Comparison of ENCODE assay signal across 2 cellular contexts in the genomic region with DNA sequence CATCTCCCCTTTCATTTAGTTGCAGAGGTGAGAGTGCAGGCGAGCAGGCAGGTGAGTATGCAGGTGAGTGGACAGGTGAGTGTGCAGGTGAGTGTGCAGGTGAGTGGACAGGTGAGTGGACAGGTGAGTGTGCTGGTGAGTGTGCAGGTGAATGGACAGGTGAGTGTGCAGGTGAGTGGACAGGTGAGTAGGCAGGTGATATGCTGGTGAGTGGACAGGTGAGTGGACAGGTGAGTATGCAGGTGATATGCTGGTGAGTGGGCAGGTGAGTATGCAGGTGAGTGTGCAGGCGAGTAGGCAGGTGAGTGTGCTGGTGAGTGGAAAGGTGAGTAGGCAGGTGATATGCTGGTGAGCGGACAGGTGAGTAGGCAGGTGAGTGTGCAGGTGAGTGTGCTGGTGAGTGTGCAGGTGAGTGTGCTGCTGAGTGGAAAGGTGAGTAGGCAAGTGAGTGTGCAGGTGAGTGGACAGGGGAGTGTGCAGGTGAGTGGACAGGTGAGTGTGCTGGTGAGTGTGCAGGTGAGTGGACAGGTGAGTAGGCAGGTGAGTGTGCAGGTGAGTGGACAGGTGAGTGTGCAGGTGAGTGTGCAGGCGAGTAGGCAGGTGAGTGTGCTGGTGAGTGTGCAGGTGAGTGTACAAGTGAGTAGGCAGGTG.
TF ChIP-seq lines count a peak whose summit lies in the region.

No MANE protein-coding gene starts in this region.

TF ChIP-seq in HEK293, 187 proteins besides CTCF, POLR2A, EP300 and RAD21:
- TF ChIP-seq ZEB2 (tag by site-specific recombination; IDR thresholded peaks at IDR 0.05) (peak; percentile 100), GLI2 (tag by site-specific recombination; IDR thresholded peaks at IDR 0.05; ENCODE audit: borderline replicate concordance, low read depth) (no peak)
- TF ChIP-seq, protein P1, sequence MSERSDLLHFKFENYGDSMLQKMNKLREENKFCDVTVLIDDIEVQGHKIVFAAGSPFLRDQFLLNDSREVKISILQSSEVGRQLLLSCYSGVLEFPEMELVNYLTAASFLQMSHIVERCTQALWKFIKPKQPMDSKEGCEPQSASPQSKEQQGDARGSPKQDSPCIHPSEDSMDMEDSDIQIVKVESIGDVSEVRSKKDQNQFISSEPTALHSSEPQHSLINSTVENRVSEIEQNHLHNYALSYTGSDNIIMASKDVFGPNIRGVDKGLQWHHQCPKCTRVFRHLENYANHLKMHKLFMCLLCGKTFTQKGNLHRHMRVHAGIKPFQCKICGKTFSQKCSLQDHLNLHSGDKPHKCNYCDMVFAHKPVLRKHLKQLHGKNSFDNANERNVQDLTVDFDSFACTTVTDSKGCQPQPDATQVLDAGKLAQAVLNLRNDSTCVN (tag by site-specific recombination; optimal IDR thresholded peaks at IDR 0.05) = no peak
TF ChIP-seq in HEK293: peak in this region for 1.

TF ChIP-seq in H1, 55 proteins besides CTCF, POLR2A, EP300 and RAD21:
- TF ChIP-seq FOSL1 (IDR thresholded peaks at IDR 0.05; ENCODE audit: insufficient read depth, low read depth, low read length) = no peak
- no peak for TF ChIP-seq CBX5 (IDR thresholded peaks at IDR 0.05; ENCODE audit: low read depth, low read length)
- no peak for TF ChIP-seq KDM1A (IDR thresholded peaks at IDR 0.05; ENCODE audit: borderline replicate concordance, low read length)
- TF ChIP-seq ASH2L (IDR thresholded peaks at IDR 0.05; ENCODE audit: low read length) = peak; percentile 97
